In genomic region chr6:138815797-138816528, GRCh38 we compare ENCODE assay signal across 1 cellular context.
TF ChIP-seq lines count a peak whose summit lies in the region.

No MANE protein-coding gene starts in this region.

TF ChIP-seq in GM23338, 12 proteins besides CTCF, POLR2A, EP300 and RAD21 (continued from another document):
- TF ChIP-seq ZNF462 (CRISPR knock-in tag; IDR thresholded peaks at IDR 0.05): no peak
- TF ChIP-seq NANOG (IDR thresholded peaks at IDR 0.05; ENCODE audit: borderline replicate concordance): no peak
- TF ChIP-seq EZH2 (IDR thresholded peaks at IDR 0.05; ENCODE audit: low read depth, unreplicated experiment): no peak
- TF ChIP-seq ZNF114 (CRISPR knock-in tag; IDR thresholded peaks at IDR 0.05): no peak
- TF ChIP-seq EZH2phosphoT487 (IDR thresholded peaks at IDR 0.05; ENCODE audit: unreplicated experiment): no peak
- no peak for TF ChIP-seq CREB1 (CRISPR knock-in tag; IDR thresholded peaks at IDR 0.05; ENCODE audit: low read depth)
- no peak for TF ChIP-seq ETS1 (IDR thresholded peaks at IDR 0.05)
- no peak for TF ChIP-seq POLR2AphosphoS5 (IDR thresholded peaks at IDR 0.05; ENCODE audit: low read depth)
- TF ChIP-seq STAT1 (IDR thresholded peaks at IDR 0.05; ENCODE audit: unreplicated experiment): no peak
- no peak for TF ChIP-seq JUNB (IDR thresholded peaks at IDR 0.05; ENCODE audit: unreplicated experiment)
